10 cellular contexts compared by ENCODE assay signal in the genomic region with DNA sequence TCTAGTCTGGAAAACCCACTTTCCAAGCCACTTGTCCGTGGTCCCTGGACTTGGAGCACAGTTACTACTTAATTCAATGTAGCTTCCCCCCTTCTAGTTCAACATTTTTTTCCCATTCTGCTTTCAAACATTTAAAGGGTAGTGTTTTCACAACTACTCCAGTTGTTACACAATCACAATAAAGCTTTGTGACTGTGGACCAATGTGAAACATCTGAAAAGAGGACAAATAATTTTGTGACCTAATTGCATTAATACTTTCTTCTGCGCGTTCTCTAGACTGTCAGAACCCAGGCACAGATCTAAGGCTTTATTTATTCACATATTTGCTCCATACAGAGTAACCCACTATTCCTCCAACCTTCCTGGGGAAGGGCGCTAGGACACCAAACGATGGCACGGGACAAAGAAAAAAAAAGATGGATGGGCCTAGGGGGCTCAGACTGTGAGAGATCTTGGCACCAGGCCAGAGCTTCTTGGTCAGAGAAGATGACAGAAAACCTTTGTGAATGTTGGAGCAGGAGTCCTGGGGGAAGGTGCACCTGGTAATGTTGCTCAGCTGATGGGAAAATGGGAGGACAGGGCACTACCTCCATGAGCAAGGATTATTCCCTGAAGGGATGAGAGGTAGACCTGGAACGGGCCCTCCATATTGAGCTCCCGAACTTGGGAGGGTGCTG. TPM values are rescaled to one million over a fixed set of nuclear protein-coding genes. Genes with fewer than 3 reads are reported as not detected.
DNase-seq lines count a peak whose midpoint lies in the region; ATAC-seq lines count a peak whose summit lies in the region.
"Had no signal": no experiment of that assay in that cellular context is flagged by ENCODE, and none has a peak within 500 bp of the region (broad histone marks: within the 10 kb centered on the region; RNA-seq: fewer than 3 reads in every experiment).

No MANE protein-coding gene starts in this region.

- H3K4me1 Mint-ChIP-seq in CD4-positive, alpha-beta memory T cell: peaks cover 8 to 19% (median 14%) of the 10 kb centered on the region in 4 donors
- H3K4me1 Mint-ChIP-seq in naive B cell: peaks cover 9 to 20% (median 10%) of the 10 kb centered on the region in 3 donors

- CTCF ChIA-PET in CD4-positive, alpha-beta memory T cell (lab: Charles Lee; ENCODE audit: partially characterized antibody): interaction anchor here (0.7 to 3.9 kb wide), 10 partner anchors 11 to 148 kb away, joined by 3 to 101 read pairs (median 3); no protein-coding TSS in a partner anchor

- no peaks in the 10 kb centered on the region for H3K9me3 Mint-ChIP-seq in CD4-positive, alpha-beta memory T cell
- H3K9me3 Mint-ChIP-seq in naive B cell: no peaks in the 10 kb centered on the region

- H3K4me3 ChIP-seq in CD4-positive, alpha-beta memory T cell (ENCODE audit: low read length in 2 of 2): no peak overlapping the region
- H3K4me3 ChIP-seq in HUES6 (ENCODE audit: low read depth, low read length): peak overlapping the region; percentile 75

- ATAC-seq in naive B cell (ENCODE audit: low read depth in 2 of 2): no peak

- in situ Hi-C loops in KBM-7 (cut with MboI; ENCODE audit: low pct_unique_long_range_greater_than_20kb, low sequenced_read_pairs): no loop called here

- peak overlapping the region in 2 of 7 donors; percentile 36 to 71 for H3K27ac Mint-ChIP-seq in CD4-positive, alpha-beta memory T cell
- peak overlapping the region in 1 of 6 donors; percentile 62 for H3K27ac Mint-ChIP-seq in naive B cell

- DNase-seq in CD4-positive, alpha-beta memory T cell: no peak
- DNase-seq in caudate nucleus (lab: John Stamatoyannopoulos, UW): no peak
- no peak for DNase-seq in naive B cell
- no peak for DNase-seq in NAMALWA (ENCODE audit: low spot score)
- DNase-seq in stimulated activated CD4-positive, alpha-beta T cell treated with anti-CD3 and anti-CD28 coated beads, Interleukin-15, amount 100 ng/mL, for 24 hours: no peak
- no peak for DNase-seq in KBM-7
- DNase-seq in NCI-H1092 (lab: John Stamatoyannopoulos, UW): no peak
- DNase-seq: activated CD4-positive, alpha-beta T cell treated with anti-CD3 and anti-CD28 coated beads for 48 hours; Karpas-422 had no signal

- H3K27me3 ChIP-seq in CD4-positive, alpha-beta memory T cell (ENCODE audit: insufficient read depth, low read length): peaks cover 8% of the 10 kb centered on the region
- H3K27me3 ChIP-seq in HUES6 (ENCODE audit: control insufficient read depth, insufficient read depth, low read length): peaks cover 32% of the 10 kb centered on the region; the same call in 1 of the 2 replicates

- no peak overlapping the region for H3K9ac ChIP-seq in HUES6 (ENCODE audit: low read length)

- H3K36me3 Mint-ChIP-seq in CD4-positive, alpha-beta memory T cell: peaks cover 2 to 9% of the 10 kb centered on the region in 2 donors
- H3K36me3 Mint-ChIP-seq in naive B cell: no peaks in the 10 kb centered on the region

- peak overlapping the region; percentile 61 to 83 (median 74) for H3K4me3 Mint-ChIP-seq in CD4-positive, alpha-beta memory T cell
- H3K4me3 Mint-ChIP-seq in naive B cell: peak overlapping the region; percentile 27 to 84 (median 72)

- no peaks in the 10 kb centered on the region for H3K9me3 ChIP-seq in CD4-positive, alpha-beta memory T cell (ENCODE audit: control insufficient read depth in 1 of 2, low read length in 2 of 2)
- H3K9me3 ChIP-seq in HUES6 (ENCODE audit: control insufficient read depth, insufficient read depth, low read depth, low read length): no peaks in the 10 kb centered on the region

- intact Hi-C loops in CD4-positive, alpha-beta memory T cell (cut with micrococcal nuclease): loop anchor here (5.0 to 10.0 kb wide), 3 partner anchors 52 to 252 kb away; no protein-coding TSS in a partner anchor

- H3K27ac ChIP-seq in CD4-positive, alpha-beta memory T cell (ENCODE audit: low read depth, low read length): no peak overlapping the region
- H3K27ac ChIP-seq in HUES6 (ENCODE audit: low read depth, low read length) (no peak overlapping the region), caudate nucleus (ENCODE audit: low read depth, low read length) (peak overlapping the region; percentile 2)

- POLR2A ChIA-PET in CD4-positive, alpha-beta memory T cell (lab: Charles Lee; ENCODE audit: partially characterized antibody): interaction anchor here (0.7 to 3.3 kb wide), 2 partner anchors 91 to 144 kb away, joined by 3 to 10 read pairs; no protein-coding TSS in a partner anchor

- H3K4me1 ChIP-seq in CD4-positive, alpha-beta memory T cell (ENCODE audit: insufficient read depth, low read length): peaks cover 18% of the 10 kb centered on the region
- H3K4me1 ChIP-seq in HUES6 (ENCODE audit: control insufficient read depth, insufficient read depth, low read length): peaks cover 17% of the 10 kb centered on the region; the same call in 1 of the 2 replicates

- peaks cover 14 to 19% of the 10 kb centered on the region in 2 donors for H3K27me3 Mint-ChIP-seq in CD4-positive, alpha-beta memory T cell
- H3K27me3 Mint-ChIP-seq in naive B cell: peaks cover 31 to 47% (median 43%) of the 10 kb centered on the region in 3 donors

- H3K36me3 ChIP-seq in CD4-positive, alpha-beta memory T cell (ENCODE audit: insufficient read depth, low read length): no peaks in the 10 kb centered on the region
- no peaks in the 10 kb centered on the region for H3K36me3 ChIP-seq in HUES6 (ENCODE audit: control insufficient read depth, insufficient read depth, low read length)

RNA-seq across cellular contexts. Expression of gene SH3PXD2A, which starts 1.3 kb away (rescaled TPM):
- total RNA-seq in CD4-positive, alpha-beta memory T cell: 10 to 100 TPM; 16.9 to 17.5 TPM
- polyA plus RNA-seq in CD4-positive, alpha-beta memory T cell: under 1 TPM; 0.39 to 0.77 TPM
- polyA plus RNA-seq in naive B cell (ENCODE audit: low read depth in 6 of 6): 1 to 10 TPM in 1 of 6 donors, under 1 TPM in 4, not detected in 1; 0.47 to 1.4 (median 0.72) TPM
